In the genomic region with DNA sequence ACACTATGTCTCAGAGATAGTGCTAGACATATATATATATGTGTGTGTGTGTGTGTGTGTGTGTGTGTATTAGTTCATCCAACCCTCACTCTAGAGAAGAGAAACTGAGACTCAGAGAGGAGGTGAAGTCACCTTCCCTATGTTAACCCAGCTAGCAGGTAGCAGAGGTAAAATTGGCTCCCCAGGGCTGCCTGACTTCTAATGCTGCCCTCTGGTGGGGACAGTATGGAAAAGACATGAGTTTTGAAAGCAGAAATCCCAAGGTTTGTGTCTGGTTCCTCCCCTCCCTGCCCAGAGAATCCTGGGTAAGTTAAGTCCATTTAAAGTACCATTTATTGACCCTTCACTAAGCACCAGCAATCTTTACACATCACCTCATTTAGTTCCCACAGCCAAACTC, we compare ENCODE assay signal across 1 cellular context.
TF ChIP-seq lines count a peak whose summit lies in the region.

No MANE protein-coding gene starts in this region.

TF ChIP-seq in IMR-90, 13 proteins besides CTCF, POLR2A, EP300 and RAD21 (continued from another document):
- TF ChIP-seq, protein P1, sequence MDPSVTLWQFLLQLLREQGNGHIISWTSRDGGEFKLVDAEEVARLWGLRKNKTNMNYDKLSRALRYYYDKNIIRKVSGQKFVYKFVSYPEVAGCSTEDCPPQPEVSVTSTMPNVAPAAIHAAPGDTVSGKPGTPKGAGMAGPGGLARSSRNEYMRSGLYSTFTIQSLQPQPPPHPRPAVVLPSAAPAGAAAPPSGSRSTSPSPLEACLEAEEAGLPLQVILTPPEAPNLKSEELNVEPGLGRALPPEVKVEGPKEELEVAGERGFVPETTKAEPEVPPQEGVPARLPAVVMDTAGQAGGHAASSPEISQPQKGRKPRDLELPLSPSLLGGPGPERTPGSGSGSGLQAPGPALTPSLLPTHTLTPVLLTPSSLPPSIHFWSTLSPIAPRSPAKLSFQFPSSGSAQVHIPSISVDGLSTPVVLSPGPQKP (IDR thresholded peaks at IDR 0.05; ENCODE audit: borderline replicate concordance, low read depth, low read length) = no peak
- TF ChIP-seq CEBPB (IDR thresholded peaks at IDR 0.05; ENCODE audit: low read depth, low read length) = no peak
- TF ChIP-seq MXI1 (IDR thresholded peaks at IDR 0.05; ENCODE audit: borderline replicate concordance, low read depth, low read length) = no peak
- no peak for TF ChIP-seq SMC3 (IDR thresholded peaks at IDR 0.05; ENCODE audit: low read depth, low read length)
- no peak for TF ChIP-seq FOS (IDR thresholded peaks at IDR 0.05; ENCODE audit: low read depth, low read length)
- no peak for TF ChIP-seq NFE2L2 (IDR thresholded peaks at IDR 0.05; ENCODE audit: low read depth, low read length)
- no peak for TF ChIP-seq RFX5 (IDR thresholded peaks at IDR 0.05; ENCODE audit: low read depth, low read length)
- TF ChIP-seq CHD1 (IDR thresholded peaks at IDR 0.05; ENCODE audit: low read depth, low read length) = no peak
- TF ChIP-seq MAZ (IDR thresholded peaks at IDR 0.05; ENCODE audit: borderline replicate concordance, low read depth, low read length) = no peak
- TF ChIP-seq MAFK (IDR thresholded peaks at IDR 0.05; ENCODE audit: low read depth, low read length) = no peak
- TF ChIP-seq, protein P2, sequence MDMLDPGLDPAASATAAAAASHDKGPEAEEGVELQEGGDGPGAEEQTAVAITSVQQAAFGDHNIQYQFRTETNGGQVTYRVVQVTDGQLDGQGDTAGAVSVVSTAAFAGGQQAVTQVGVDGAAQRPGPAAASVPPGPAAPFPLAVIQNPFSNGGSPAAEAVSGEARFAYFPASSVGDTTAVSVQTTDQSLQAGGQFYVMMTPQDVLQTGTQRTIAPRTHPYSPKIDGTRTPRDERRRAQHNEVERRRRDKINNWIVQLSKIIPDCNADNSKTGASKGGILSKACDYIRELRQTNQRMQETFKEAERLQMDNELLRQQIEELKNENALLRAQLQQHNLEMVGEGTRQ (IDR thresholded peaks at IDR 0.05; ENCODE audit: low read depth, low read length) = no peak
